In the genomic region with DNA sequence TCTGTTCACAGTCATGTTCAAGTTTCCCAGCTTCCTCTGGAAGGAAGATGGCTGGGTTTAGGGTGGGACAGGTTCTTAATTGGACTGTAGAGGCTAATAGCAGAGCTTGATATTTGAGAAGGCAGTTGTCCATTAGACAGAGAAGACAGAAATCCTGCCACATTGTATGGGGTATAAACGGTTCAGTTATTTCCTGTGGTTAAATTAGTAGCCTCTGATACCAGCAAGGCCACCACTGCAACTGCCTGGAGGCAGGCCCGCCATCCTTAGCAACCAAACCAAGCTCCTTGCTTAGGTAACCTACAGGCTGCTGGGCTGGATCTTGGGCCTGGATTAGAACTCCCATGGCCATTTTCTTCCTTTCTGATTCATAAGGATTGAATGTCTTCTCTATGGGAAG, we compare ENCODE assay signal across 19 cellular contexts.
"Had no signal": no experiment of that assay in that cellular context is flagged by ENCODE, and none has a peak within 500 bp of the region (broad histone marks: within the 10 kb centered on the region; RNA-seq: fewer than 3 reads in every experiment).

No MANE protein-coding gene starts in this region.

- DNase-seq: Karpas-422, KBM-7, MM.1S, NCI-H1092 treated with DMSO at 0.1 percent for 48 hours, NCI-H1436, NCI-H187, NCI-H2029 treated with DMSO at 0.1 percent for 48 hours, NCI-H2171 treated with DMSO at 0.1 percent for 48 hours, NCI-H345, NCI-H446 treated with DMSO at 0.1 percent for 48 hours, NCI-H510A treated with DMSO at 0.1 percent for 48 hours, NCI-H526, NCI-H748 treated with DMSO at 0.1 percent for 48 hours, PC-3, SHP77 had no signal

- ATAC-seq: Panc1, PC-3, SK-N-SH treated with all-trans-retinoic acid at 6 μM for 48 hours had no signal

- H3K27ac ChIP-seq: HL-60, RWPE1 had no signal
